ENCODE assay signal across 36 cellular contexts in the genomic region with DNA sequence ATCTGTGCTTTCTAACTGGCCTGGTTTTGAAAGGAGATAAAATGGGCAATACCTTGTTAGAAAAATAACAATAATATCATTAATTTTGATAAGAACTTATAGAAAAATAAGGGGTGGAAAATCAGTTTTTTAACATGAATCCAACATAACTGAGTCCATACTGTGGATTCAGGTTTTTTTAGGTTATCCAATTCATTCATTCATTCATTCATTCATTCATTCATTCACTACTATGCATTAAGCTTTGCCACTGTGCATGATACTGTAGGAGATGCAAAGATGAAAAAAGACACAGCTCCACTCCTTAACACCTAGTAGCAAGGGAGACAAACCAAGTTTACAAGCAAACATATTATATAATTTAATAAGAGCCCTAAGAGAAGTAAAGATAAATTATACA.
"Had no signal": no experiment of that assay in that cellular context is flagged by ENCODE, and none has a peak within 500 bp of the region (broad histone marks: within the 10 kb centered on the region; RNA-seq: fewer than 3 reads in every experiment).

No MANE protein-coding gene starts in this region.

- DNase-seq: activated CD4-positive, alpha-beta memory T cell treated with anti-CD3 and anti-CD28 coated beads, Interleukin-2, amount 10 ng/mL, durations not matched to agents 7 days and 5 days; activated CD4-positive, alpha-beta T cell treated with anti-CD3 and anti-CD28 coated beads for 1 hour; activated CD4-positive, alpha-beta T cell treated with anti-CD3 and anti-CD28 coated beads for 36 hours; activated CD4-positive, alpha-beta T cell treated with anti-CD3 and anti-CD28 coated beads for 48 hours; activated CD4-positive, alpha-beta T cell treated with anti-CD3 and anti-CD28 coated beads, Interleukin-2, amount 10 ng/mL, durations not matched to agents 7 days and 5 days; activated CD4-positive, alpha-beta T cell treated with anti-CD3 and anti-CD28 coated beads, Interleukin-2, amount 50 U/mL, for 48 hours; activated CD4-positive, CD25-positive, alpha-beta regulatory T cell; activated CD8-positive, alpha-beta memory T cell treated with anti-CD3 and anti-CD28 coated beads for 24 hours; activated CD8-positive, alpha-beta memory T cell treated with anti-CD3 and anti-CD28 coated beads, Interleukin-2, amount 10 ng/mL, durations not matched to agents 7 days and 5 days; activated CD8-positive, alpha-beta memory T cell treated with anti-CD3 and anti-CD28 coated beads, Interleukin-2, amount 50 U/mL, for 48 hours; activated CD8-positive, alpha-beta T cell treated with anti-CD3 and anti-CD28 coated beads, Interleukin-2, amount 10 ng/mL, durations not matched to agents 7 days and 5 days; activated effector memory CD4-positive, alpha-beta T cell treated with Interleukin-2 at 50 U/mL for 16 hours; activated gamma-delta T cell; activated naive CD4-positive, alpha-beta T cell treated with anti-CD3 and anti-CD28 coated beads, Interleukin-2, amount 10 ng/mL, durations not matched to agents 7 days and 5 days; activated naive CD4-positive, alpha-beta T cell treated with Interleukin-2 at 50 U/mL for 16 hours; activated naive CD8-positive, alpha-beta T cell treated with anti-CD3 and anti-CD28 coated beads, Interleukin-2, amount 10 ng/mL, durations not matched to agents 7 days and 5 days; activated naive CD8-positive, alpha-beta T cell treated with anti-CD3 and anti-CD28 coated beads, Interleukin-2, amount 50 U/mL, for 24 hours; activated T-cell treated with anti-CD3 and anti-CD28 coated beads, Interleukin-2, amount 50 U/mL, for 24 hours; activated T-cell treated with anti-CD3 and anti-CD28 coated beads, Interleukin-2, amount 50 U/mL, for 48 hours; amygdala; anterior cingulate cortex; central memory CD4-positive, alpha-beta T cell; T-helper 1 cell; T-helper 2 cell; T-helper 9 cell; WERI-Rb-1 had no signal

- H3K9me3 Mint-ChIP-seq: activated naive CD4-positive, alpha-beta T cell treated with anti-CD3 and anti-CD28 coated beads, Interleukin-2, amount 50 U/mL, for 24 hours; activated naive CD8-positive, alpha-beta T cell treated with anti-CD3 and anti-CD28 coated beads, Interleukin-2, amount 50 U/mL, for 24 hours; activated T-cell treated with anti-CD3 and anti-CD28 coated beads, Interleukin-2, amount 50 U/mL, for 24 hours; WTC11 had no signal

- H3K27me3 ChIP-seq: ascending aorta had no signal

- H3K9me3 ChIP-seq: ascending aorta had no signal

- H3K27ac Mint-ChIP-seq: activated CD4-positive, alpha-beta memory T cell treated with anti-CD3 and anti-CD28 coated beads, Interleukin-2, amount 10 ng/mL, durations not matched to agents 7 days and 5 days; activated CD4-positive, alpha-beta T cell treated with anti-CD3 and anti-CD28 coated beads for 36 hours; activated CD4-positive, alpha-beta T cell treated with anti-CD3 and anti-CD28 coated beads, Interleukin-2, amount 10 ng/mL, durations not matched to agents 7 days and 5 days; activated CD8-positive, alpha-beta memory T cell treated with anti-CD3 and anti-CD28 coated beads, Interleukin-2, amount 10 ng/mL, durations not matched to agents 7 days and 5 days; activated CD8-positive, alpha-beta T cell treated with anti-CD3 and anti-CD28 coated beads, Interleukin-2, amount 10 ng/mL, durations not matched to agents 7 days and 5 days; activated naive CD4-positive, alpha-beta T cell treated with anti-CD3 and anti-CD28 coated beads, Interleukin-2, amount 10 ng/mL, durations not matched to agents 7 days and 5 days; activated naive CD4-positive, alpha-beta T cell treated with anti-CD3 and anti-CD28 coated beads, Interleukin-2, amount 50 U/mL, for 24 hours; activated naive CD8-positive, alpha-beta T cell; activated naive CD8-positive, alpha-beta T cell treated with anti-CD3 and anti-CD28 coated beads, Interleukin-2, amount 50 U/mL, for 24 hours; activated T-cell treated with anti-CD3 and anti-CD28 coated beads, Interleukin-2, amount 50 U/mL, for 24 hours; activated T-helper 2 cell treated with anti-CD3 and anti-CD28 coated beads, Interferon-gamma antibody, Interleukin-2, Interleukin-4, amounts not matched to agents 10 μg/mL and 5 μg/mL and 100 μg/mL, durations not matched to agents 14 hours and 24 hours and 36 hours; T-helper 2 cell treated with Interferon-gamma antibody and Interleukin-4, amounts not matched to agents 5 μg/mL and 100 μg/mL, for 36 hours; WTC11 had no signal

- H3K36me3 Mint-ChIP-seq: activated naive CD4-positive, alpha-beta T cell treated with anti-CD3 and anti-CD28 coated beads, Interleukin-2, amount 50 U/mL, for 24 hours; activated naive CD8-positive, alpha-beta T cell; brain; WTC11 had no signal

- H3K4me1 ChIP-seq: ascending aorta had no signal

- H3K27me3 Mint-ChIP-seq: activated CD4-positive, alpha-beta memory T cell treated with anti-CD3 and anti-CD28 coated beads, Interleukin-2, amount 10 ng/mL, durations not matched to agents 7 days and 5 days; activated CD4-positive, alpha-beta T cell treated with anti-CD3 and anti-CD28 coated beads for 36 hours; activated CD4-positive, alpha-beta T cell treated with anti-CD3 and anti-CD28 coated beads, Interleukin-2, amount 10 ng/mL, durations not matched to agents 7 days and 5 days; activated CD8-positive, alpha-beta memory T cell treated with anti-CD3 and anti-CD28 coated beads, Interleukin-2, amount 10 ng/mL, durations not matched to agents 7 days and 5 days; activated naive CD4-positive, alpha-beta T cell treated with anti-CD3 and anti-CD28 coated beads, Interleukin-2, amount 10 ng/mL, durations not matched to agents 7 days and 5 days; activated naive CD4-positive, alpha-beta T cell treated with anti-CD3 and anti-CD28 coated beads, Interleukin-2, amount 50 U/mL, for 24 hours; activated naive CD8-positive, alpha-beta T cell; activated naive CD8-positive, alpha-beta T cell treated with anti-CD3 and anti-CD28 coated beads, Interleukin-2, amount 10 ng/mL, durations not matched to agents 7 days and 5 days; activated naive CD8-positive, alpha-beta T cell treated with anti-CD3 and anti-CD28 coated beads, Interleukin-2, amount 50 U/mL, for 24 hours; activated T-cell treated with anti-CD3 and anti-CD28 coated beads, Interleukin-2, amount 50 U/mL, for 24 hours had no signal

- ATAC-seq: activated CD4-positive, alpha-beta T cell treated with anti-CD3 and anti-CD28 coated beads for 36 hours; activated CD4-positive, CD25-positive, alpha-beta regulatory T cell treated with anti-CD3 and anti-CD28 coated beads, Interleukin-2, amount 50 U/mL, for 24 hours; activated CD8-positive, alpha-beta memory T cell treated with anti-CD3 and anti-CD28 coated beads, Interleukin-2, amount 10 ng/mL, durations not matched to agents 7 days and 5 days; activated CD8-positive, alpha-beta T cell treated with anti-CD3 and anti-CD28 coated beads, Interleukin-2, amount 10 ng/mL, durations not matched to agents 7 days and 5 days; activated naive CD8-positive, alpha-beta T cell treated with anti-CD3 and anti-CD28 coated beads, Interleukin-2, amount 50 U/mL, for 24 hours had no signal

- H3K4me3 Mint-ChIP-seq: activated CD4-positive, alpha-beta memory T cell treated with anti-CD3 and anti-CD28 coated beads, Interleukin-2, amount 10 ng/mL, durations not matched to agents 7 days and 5 days; activated CD4-positive, alpha-beta T cell treated with anti-CD3 and anti-CD28 coated beads for 36 hours; activated CD4-positive, alpha-beta T cell treated with anti-CD3 and anti-CD28 coated beads, Interleukin-2, amount 10 ng/mL, durations not matched to agents 7 days and 5 days; activated CD8-positive, alpha-beta memory T cell treated with anti-CD3 and anti-CD28 coated beads, Interleukin-2, amount 10 ng/mL, durations not matched to agents 7 days and 5 days; activated CD8-positive, alpha-beta T cell treated with anti-CD3 and anti-CD28 coated beads, Interleukin-2, amount 10 ng/mL, durations not matched to agents 7 days and 5 days; activated naive CD4-positive, alpha-beta T cell treated with anti-CD3 and anti-CD28 coated beads, Interleukin-2, amount 10 ng/mL, durations not matched to agents 7 days and 5 days; activated naive CD4-positive, alpha-beta T cell treated with anti-CD3 and anti-CD28 coated beads, Interleukin-2, amount 50 U/mL, for 24 hours; activated naive CD8-positive, alpha-beta T cell; activated naive CD8-positive, alpha-beta T cell treated with anti-CD3 and anti-CD28 coated beads, Interleukin-2, amount 10 ng/mL, durations not matched to agents 7 days and 5 days; activated naive CD8-positive, alpha-beta T cell treated with anti-CD3 and anti-CD28 coated beads, Interleukin-2, amount 50 U/mL, for 24 hours; activated T-cell treated with anti-CD3 and anti-CD28 coated beads, Interleukin-2, amount 50 U/mL, for 24 hours; brain; T-helper 1 cell treated with Interleukin-12 subunit alpha and Interleukin-12 subunit beta and Interleukin-4 antibody, amounts not matched to agents 30 μg/mL and 1 μg/mL, for 36 hours; T-helper 2 cell treated with Interferon-gamma antibody and Interleukin-4, amounts not matched to agents 5 μg/mL and 100 μg/mL, for 36 hours; WTC11 had no signal

- FAIRE-seq: TTC549 had no signal

- H3K4me3 ChIP-seq: ascending aorta had no signal

- H3K36me3 ChIP-seq: ascending aorta, WERI-Rb-1 had no signal

- H3K27ac ChIP-seq: ascending aorta, WERI-Rb-1 had no signal
